In genomic region chr2:48413676-48414075, GRCh38 we compare ENCODE assay signal across 18 cellular contexts.
"Had no signal": no experiment of that assay in that cellular context is flagged by ENCODE, and none has a peak within 500 bp of the region (broad histone marks: within the 10 kb centered on the region; RNA-seq: fewer than 3 reads in every experiment).

No MANE protein-coding gene starts in this region.

- DNase-seq: erythroblast; foreskin melanocyte; head of caudate nucleus; kidney glomerular epithelial cell; lower lobe of right lung; mesenchymal stem cell; midbrain; naive B cell; posterior cingulate gyrus; sigmoid colon; stimulated activated CD4-positive, alpha-beta T cell treated with anti-CD3 and anti-CD28 coated beads, Interleukin-12 subunit alpha, Interleukin-12 subunit beta, amount 100 ng/mL, for 4 hours; stimulated activated naive CD4-positive, alpha-beta T cell treated with Interleukin-2 at 50 U/mL for 16 hours; transverse colon had no signal

- H3K4me3 ChIP-seq: lower lobe of right lung, sigmoid colon, skin epidermis, thoracic aorta, transverse colon had no signal

- H3K9me3 Mint-ChIP-seq: nephron had no signal

- H3K9me3 ChIP-seq: lower lobe of right lung, sigmoid colon, thoracic aorta, transverse colon had no signal

- H3K4me3 Mint-ChIP-seq: naive B cell, nephron had no signal

- H3K27ac Mint-ChIP-seq: naive B cell had no signal

- FAIRE-seq: endothelial cell of umbilical vein, islet of Langerhans had no signal

- H3K27ac ChIP-seq: lower lobe of right lung, thoracic aorta had no signal

- H3K27me3 ChIP-seq: sigmoid colon, transverse colon had no signal

- H3K36me3 ChIP-seq: lower lobe of right lung, sigmoid colon, thoracic aorta, transverse colon had no signal
